17 cellular contexts compared by ENCODE assay signal in the genomic region with DNA sequence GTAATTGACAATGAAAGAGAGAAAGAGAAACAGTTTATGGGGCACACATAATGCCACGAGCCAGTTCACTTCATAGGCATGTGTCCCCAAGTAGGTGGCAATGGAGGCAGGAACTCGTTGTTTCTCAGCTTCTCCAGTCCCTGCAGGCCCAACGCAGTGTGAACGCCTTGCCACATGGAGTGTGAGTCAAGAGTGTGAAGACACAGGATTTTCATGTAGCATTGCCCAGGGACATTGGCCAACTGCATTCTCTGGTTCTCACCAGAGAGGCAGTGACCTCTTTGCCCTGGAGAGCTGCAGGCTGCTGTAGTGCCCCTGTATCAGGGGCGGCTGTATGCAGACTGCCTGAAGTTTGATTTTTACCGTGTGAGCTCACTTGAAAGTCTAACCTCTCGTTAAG. TPM values are rescaled to one million over a fixed set of nuclear protein-coding genes. Genes with fewer than 3 reads are reported as not detected.
DNase-seq lines count a peak whose midpoint lies in the region; ATAC-seq and TF ChIP-seq lines count a peak whose summit lies in the region.
"Had no signal": no experiment of that assay in that cellular context is flagged by ENCODE, and none has a peak within 500 bp of the region (broad histone marks: within the 10 kb centered on the region; RNA-seq: fewer than 3 reads in every experiment).

No MANE protein-coding gene starts in this region.

- H3K4me3 ChIP-seq in HEK293 (ENCODE audit: low read depth, low read length), result no peak overlapping the region
- no peak overlapping the region for H3K4me3 ChIP-seq in mesendoderm (ENCODE audit: low read length)
- no peak overlapping the region for H3K4me3 ChIP-seq in SJCRH30
- H3K4me3 ChIP-seq: A549, GM12878, GM23248 had no signal

- H3K9ac ChIP-seq in H9 (ENCODE audit: extremely low read depth, insufficient read length, low read length) (no peak overlapping the region), mesendoderm (ENCODE audit: low read length) (no peak overlapping the region)
- H3K9ac ChIP-seq: GM23248 had no signal

- H3K18ac ChIP-seq in H9 (ENCODE audit: insufficient read length, low read depth, low read length) (no peak overlapping the region), mesendoderm (ENCODE audit: low read length) (no peak overlapping the region)

- no peaks in the 10 kb centered on the region for H3K36me3 ChIP-seq in HEK293 (ENCODE audit: control insufficient read depth in 2 of 2, insufficient read depth in 1 of 2, low read length in 2 of 2)
- H3K36me3 ChIP-seq in mesendoderm (ENCODE audit: control insufficient read depth, insufficient read depth, low read length), result no peaks in the 10 kb centered on the region
- H3K36me3 ChIP-seq in SJCRH30, result no peaks in the 10 kb centered on the region
- H3K36me3 ChIP-seq: BE2C had no signal

- CTCF ChIA-PET in HEK293 (lab: Yijun Ruan, JAX), result interaction anchor here (0.7 kb wide), 1 partner anchor 54 kb away, joined by 3 read pairs; no protein-coding TSS in a partner anchor

- H3K56ac ChIP-seq in H9 (ENCODE audit: insufficient read length, low read depth, low read length) (no peak overlapping the region), mesendoderm (ENCODE audit: low read length) (no peak overlapping the region)

- H4K91ac ChIP-seq in H9 (ENCODE audit: insufficient read length, low read depth, low read length), result no peak overlapping the region

- H2AK5ac ChIP-seq in H9 (ENCODE audit: insufficient read length, low read length) (no peak overlapping the region), mesendoderm (ENCODE audit: low read length) (no peak overlapping the region)

- WGBS in H9 (ENCODE audit: extremely low coverage, insufficient read length, low lambda C conversion rate), result no CpG with 5 or more reads among the region's 7 CpGs
- WGBS in mesendoderm (ENCODE audit: extremely low coverage, insufficient coverage, low lambda C conversion rate), result no CpG with 5 or more reads among the region's 7 CpGs

- no peak overlapping the region for H3K4me3 Mint-ChIP-seq in H9
- H3K4me3 Mint-ChIP-seq: CD4-positive, alpha-beta memory T cell had no signal

- H2BK15ac ChIP-seq in H9 (ENCODE audit: low read depth, low read length) (no peak overlapping the region), mesendoderm (replicated peaks; ENCODE audit: low read depth) (no peak overlapping the region)

- no peaks in the 10 kb centered on the region for H4K20me1 ChIP-seq in H9 (ENCODE audit: control insufficient read depth, insufficient read depth, insufficient read length)

- H3K36me3 Mint-ChIP-seq in H9 (ENCODE audit: insufficient read depth in 1 of 3, low read depth in 3 of 3), result no peaks in the 10 kb centered on the region
- H3K36me3 Mint-ChIP-seq: CD4-positive, alpha-beta memory T cell had no signal

- peaks cover 3% of the 10 kb centered on the region for H3K27me3 Mint-ChIP-seq in H9 (ENCODE audit: low read depth)

- no peaks in the 10 kb centered on the region for H3K79me2 ChIP-seq in H9 (ENCODE audit: insufficient read depth, low read length)
- H3K79me2 ChIP-seq in mesendoderm (ENCODE audit: control insufficient read depth, insufficient read depth, low read length), result no peaks in the 10 kb centered on the region

- no peaks in the 10 kb centered on the region for H3K79me1 ChIP-seq in H9 (ENCODE audit: insufficient read depth, low read depth, low read length, poor library complexity, severe bottlenecking)
- no peaks in the 10 kb centered on the region for H3K79me1 ChIP-seq in mesendoderm (ENCODE audit: low read length)

- peak; percentile 20 for DNase-seq in H9
- peak; percentile 24 for DNase-seq in mesendoderm
- peak; percentile 42 for DNase-seq in retina
- no peak for DNase-seq in SJCRH30
- no peak for DNase-seq in foreskin keratinocyte
- DNase-seq: BE2C; CD4-positive, alpha-beta memory T cell; DMS79; GM23248 had no signal

- TF ChIP-seq CTCF in H9 (conservative IDR thresholded peaks at IDR 0.05), result no peak
- TF ChIP-seq CTCF in HEK293 (tag by site-specific recombination; IDR thresholded peaks at IDR 0.05), result no peak
- no peak for TF ChIP-seq CTCF in foreskin keratinocyte (conservative IDR thresholded peaks at IDR 0.05)

- H2BK5ac ChIP-seq in H9 (ENCODE audit: insufficient read length, low read length), result no peak overlapping the region
- H2BK5ac ChIP-seq in mesendoderm (ENCODE audit: low read length), result no peak overlapping the region

- peaks cover 8% of the 10 kb centered on the region in 2 experiments for H3K4me1 Mint-ChIP-seq in H9
- H3K4me1 Mint-ChIP-seq: CD4-positive, alpha-beta memory T cell had no signal

- no peak overlapping the region for H2BK20ac ChIP-seq in H9 (ENCODE audit: low read depth, low read length, poor library complexity, severe bottlenecking)

- ATAC-seq in GM19395 (IDR thresholded peaks at IDR 0.05; ENCODE audit: unreplicated experiment) (no peak), foreskin keratinocyte (no peak)
- ATAC-seq: A549, GM12878, HepG2 had no signal

- H2AFZ ChIP-seq in H9 (ENCODE audit: low read length), result no peak overlapping the region
- H2AFZ ChIP-seq: GM23248 had no signal

- H3K4me1 ChIP-seq in H9 (ENCODE audit: insufficient read depth, low read length) (no peaks in the 10 kb centered on the region), HEK293 (ENCODE audit: control insufficient read depth, insufficient read depth, low read length) (no peaks in the 10 kb centered on the region), mesendoderm (ENCODE audit: control insufficient read depth, low read depth, low read length) (no peaks in the 10 kb centered on the region), SJCRH30 (no peaks in the 10 kb centered on the region), foreskin keratinocyte (no peaks in the 10 kb centered on the region)
- H3K4me1 ChIP-seq: A549, BE2C had no signal

- no peaks in the 10 kb centered on the region for H3K27me3 ChIP-seq in H9 (ENCODE audit: insufficient read depth, low read length)
- no peaks in the 10 kb centered on the region for H3K27me3 ChIP-seq in mesendoderm (ENCODE audit: insufficient read depth, low read length, poor library complexity)
- no peaks in the 10 kb centered on the region for H3K27me3 ChIP-seq in SJCRH30
- peaks cover 4% of the 10 kb centered on the region for H3K27me3 ChIP-seq in foreskin keratinocyte
- H3K27me3 ChIP-seq: BE2C had no signal

- H3K9me3 Mint-ChIP-seq in H9, result no peaks in the 10 kb centered on the region; a peak in 1 of 5 replicates
- H3K9me3 Mint-ChIP-seq: CD4-positive, alpha-beta memory T cell had no signal

- H2BK12ac ChIP-seq in H9 (ENCODE audit: insufficient read length, low read depth, low read length), result no peak overlapping the region

- H2BK120ac ChIP-seq in H9 (ENCODE audit: low read depth, low read length, poor library complexity, severe bottlenecking) (no peak overlapping the region), mesendoderm (ENCODE audit: low read depth, low read length) (no peak overlapping the region)

- H4K8ac ChIP-seq in H9 (replicated peaks; ENCODE audit: insufficient read length, low read depth, low read length), result no peak overlapping the region
- no peak overlapping the region for H4K8ac ChIP-seq in mesendoderm (ENCODE audit: low read depth, low read length)

- H3K23me2 ChIP-seq in H9 (ENCODE audit: insufficient read length, low read depth, low read length, poor library complexity, severe bottlenecking), result no peaks in the 10 kb centered on the region

- H3K4ac ChIP-seq in H9 (ENCODE audit: low read depth, low read length) (no peak overlapping the region), mesendoderm (ENCODE audit: low read depth, low read length) (no peak overlapping the region)

- H3K4me2 ChIP-seq in H9 (ENCODE audit: insufficient read depth, insufficient read length, low read length) (no peak overlapping the region), mesendoderm (ENCODE audit: low read length) (no peak overlapping the region)
- H3K4me2 ChIP-seq: A549 had no signal

- no peak overlapping the region for H3T11ph ChIP-seq in H9 (ENCODE audit: low read length)

- H3K27ac Mint-ChIP-seq in H9, result no peak overlapping the region; a peak in 1 of 7 replicates
- H3K27ac Mint-ChIP-seq: CD4-positive, alpha-beta memory T cell had no signal

- no peaks in the 10 kb centered on the region for H3K9me3 ChIP-seq in H9 (ENCODE audit: control insufficient read depth, low read depth, low read length)
- H3K9me3 ChIP-seq in HEK293 (ENCODE audit: control insufficient read depth, insufficient read depth, low read depth, low read length), result no peaks in the 10 kb centered on the region
- no peaks in the 10 kb centered on the region for H3K9me3 ChIP-seq in SJCRH30 (replicated peaks)
- H3K9me3 ChIP-seq: A549, BE2C had no signal

- H3K14ac ChIP-seq in H9 (ENCODE audit: insufficient read depth, low read length), result no peak overlapping the region

- no peak overlapping the region for H3K23ac ChIP-seq in H9 (ENCODE audit: insufficient read length, low read depth, low read length)
- H3K23ac ChIP-seq in mesendoderm (ENCODE audit: low read length), result no peak overlapping the region

- H3K27ac ChIP-seq in H9 (ENCODE audit: insufficient read length, low read depth, low read length) (no peak overlapping the region), HEK293 (ENCODE audit: extremely low read depth, low read depth, low read length) (no peak overlapping the region), mesendoderm (ENCODE audit: low read depth, low read length) (no peak overlapping the region), SJCRH30 (no peak overlapping the region), foreskin keratinocyte (no peak overlapping the region)
- H3K27ac ChIP-seq: A549, C4-2B, GM23248 had no signal

- H4K5ac ChIP-seq in H9 (ENCODE audit: insufficient read length, low read depth, low read length) (no peak overlapping the region), mesendoderm (ENCODE audit: low read length) (no peak overlapping the region)

- POLR2A ChIA-PET in HEK293 (lab: Yijun Ruan, JAX), result no interaction called here

TF ChIP-seq in HEK293, 187 proteins besides CTCF, POLR2A, EP300 and RAD21 (continues in another document):
- TF ChIP-seq, protein P1, sequence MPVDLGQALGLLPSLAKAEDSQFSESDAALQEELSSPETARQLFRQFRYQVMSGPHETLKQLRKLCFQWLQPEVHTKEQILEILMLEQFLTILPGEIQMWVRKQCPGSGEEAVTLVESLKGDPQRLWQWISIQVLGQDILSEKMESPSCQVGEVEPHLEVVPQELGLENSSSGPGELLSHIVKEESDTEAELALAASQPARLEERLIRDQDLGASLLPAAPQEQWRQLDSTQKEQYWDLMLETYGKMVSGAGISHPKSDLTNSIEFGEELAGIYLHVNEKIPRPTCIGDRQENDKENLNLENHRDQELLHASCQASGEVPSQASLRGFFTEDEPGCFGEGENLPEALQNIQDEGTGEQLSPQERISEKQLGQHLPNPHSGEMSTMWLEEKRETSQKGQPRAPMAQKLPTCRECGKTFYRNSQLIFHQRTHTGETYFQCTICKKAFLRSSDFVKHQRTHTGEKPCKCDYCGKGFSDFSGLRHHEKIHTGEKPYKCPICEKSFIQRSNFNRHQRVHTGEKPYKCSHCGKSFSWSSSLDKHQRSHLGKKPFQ (tag by site-specific recombination; IDR thresholded peaks at IDR 0.05), result 0 out of 2 replicates have a peak, but pooled peaks have one; percentile 29
- no peak for TF ChIP-seq WT1 (tag by site-specific recombination; IDR thresholded peaks at IDR 0.05)

RNA-seq across cellular contexts. Expression of a gene that starts 12.9 kb away (rescaled TPM):
- total RNA-seq in H9 (2021), result not detected in 2 replicates
- not detected for polyA plus RNA-seq in mesendoderm (2013, experiment 1 of 2)
- not detected for polyA plus RNA-seq in mesendoderm (2013, experiment 2 of 2)
- not detected in 2 replicates for total RNA-seq in SJCRH30 (2014; rRNA removed; shearing (Covaris generic))
- total RNA-seq in foreskin keratinocyte, result not detected in 2 replicates
- polyA plus RNA-seq in foreskin keratinocyte, result not detected in 2 replicates
- total RNA-seq: CD4-positive, alpha-beta memory T cell; G401; GM23248; HepG2 had no signal
- polyA plus RNA-seq: A549; AG04450; CD4-positive, alpha-beta memory T cell; GM23248; HepG2 had no signal

Comparison
In these comparisons a context has a peak if more than half of its experiments do, and no peak if none do; other contexts are left out.
1. DNase-seq: peak in H9 (single experiment), mesendoderm (single experiment) and retina (single experiment); none in SJCRH30 (0 of 2) and foreskin keratinocyte (0 of 2).